ENCODE assay signal across 8 cellular contexts in genomic region chr11:24496728-24497396, GRCh38. TPM values are rescaled to one million over a fixed set of nuclear protein-coding genes. Genes with fewer than 3 reads are reported as not detected.
DNase-seq lines count a peak whose midpoint lies in the region; ATAC-seq and TF ChIP-seq lines count a peak whose summit lies in the region.

Gene LUZP2 (plus strand): TSS chr11:24497053.

- TF ChIP-seq CTCF in AG04449 (IDR thresholded peaks at IDR 0.05; ENCODE audit: insufficient read depth, low read length, missing control alignments) (no peak), lower lobe of right lung (IDR thresholded peaks at IDR 0.05) (no peak)

- no peaks in the 10 kb centered on the region for H3K9me3 ChIP-seq in lower lobe of right lung

- CTCF ChIA-PET in AG04449 (lab: Yijun Ruan, JAX): interaction anchor here (0.5 to 1.6 kb wide), 2 partner anchors 10 to 88 kb away, joined by 3 to 5 read pairs; no protein-coding TSS in a partner anchor

- intact Hi-C loops in lower lobe of right lung (cut with DNase I): no loop called here

- no peak for DNase-seq in AG04449 (ENCODE audit: low read depth, low spot score)
- peak; percentile 60 for DNase-seq in NCI-H187 treated with DMSO at 0.1 percent for 48 hours (lab: John Stamatoyannopoulos, UW)
- DNase-seq in dermis blood vessel endothelial cell: peak; percentile 4
- DNase-seq in lower lobe of right lung: peak; percentile 38
- DNase-seq in T-helper 9 cell: no peak
- DNase-seq in activated CD4-positive, CD25-positive, alpha-beta regulatory T cell treated with anti-CD3 and anti-CD28 coated beads, Interleukin-2, amount 50 U/mL, for 72 hours: no peak
- DNase-seq in NCI-H1436 (lab: John Stamatoyannopoulos, UW): no peak

- no peaks in the 10 kb centered on the region for H3K4me1 ChIP-seq in lower lobe of right lung
- no peaks in the 10 kb centered on the region for H3K4me1 ChIP-seq in urinary bladder (ENCODE audit: insufficient read depth)

- under 1% methylated on average over 60 of the region's 60 CpGs for WGBS in urinary bladder

- POLR2A ChIA-PET in AG04449 (lab: Yijun Ruan, JAX): no interaction called here

- peaks cover 16% of the 10 kb centered on the region for H3K27me3 ChIP-seq in lower lobe of right lung (ENCODE audit: low read depth)

- peak within 1 kb of the TSS; percentile 62 for H3K4me3 ChIP-seq in AG04449 (ENCODE audit: low read depth, low read length)
- peak within 1 kb of the TSS; percentile 44 for H3K4me3 ChIP-seq in lower lobe of right lung
- peak within 1 kb of the TSS; percentile 32 for H3K4me3 ChIP-seq in urinary bladder (ENCODE audit: low read depth, low read length)

- H3K27ac ChIP-seq in lower lobe of right lung (no peak within 1 kb of the TSS), urinary bladder (ENCODE audit: low read depth) (no peak within 1 kb of the TSS)

- H3K36me3 ChIP-seq in lower lobe of right lung: no peaks in the 10 kb centered on the region
- H3K36me3 ChIP-seq in urinary bladder (ENCODE audit: insufficient read depth): no peaks in the 10 kb centered on the region

- peak; percentile 78 to 81 for ATAC-seq in lower lobe of right lung

RNA-seq across cellular contexts. Expression of gene LUZP2, which starts in this region (rescaled TPM):
- not detected in 2 replicates for total RNA-seq in dermis blood vessel endothelial cell
- total RNA-seq in lower lobe of right lung: not detected
- 26.4 TPM for total RNA-seq in urinary bladder
- 0.41 TPM for polyA plus RNA-seq in urinary bladder

Comparison
In these comparisons a context has a peak if more than half of its experiments do, and no peak if none do; other contexts are left out.
1. RNA of gene LUZP2 (total RNA-seq): 26.4 TPM in urinary bladder (single experiment); not detected in lower lobe of right lung (single experiment) and not detected in dermis blood vessel endothelial cell; every median in the first group is over 10 times any median in the second.
2. Peak in DNase-seq in dermis blood vessel endothelial cell; RNA of the gene not detected or under 1 TPM.
3. Peak in DNase-seq, ATAC-seq and H3K4me3 ChIP-seq in lower lobe of right lung; RNA of the gene not detected or under 1 TPM.
4. Peak in every context shown above with its lines, with median percentiles within 50 percentile points of each other: H3K4me3 ChIP-seq.